ENCODE assay signal across 8 cellular contexts in the genomic region with DNA sequence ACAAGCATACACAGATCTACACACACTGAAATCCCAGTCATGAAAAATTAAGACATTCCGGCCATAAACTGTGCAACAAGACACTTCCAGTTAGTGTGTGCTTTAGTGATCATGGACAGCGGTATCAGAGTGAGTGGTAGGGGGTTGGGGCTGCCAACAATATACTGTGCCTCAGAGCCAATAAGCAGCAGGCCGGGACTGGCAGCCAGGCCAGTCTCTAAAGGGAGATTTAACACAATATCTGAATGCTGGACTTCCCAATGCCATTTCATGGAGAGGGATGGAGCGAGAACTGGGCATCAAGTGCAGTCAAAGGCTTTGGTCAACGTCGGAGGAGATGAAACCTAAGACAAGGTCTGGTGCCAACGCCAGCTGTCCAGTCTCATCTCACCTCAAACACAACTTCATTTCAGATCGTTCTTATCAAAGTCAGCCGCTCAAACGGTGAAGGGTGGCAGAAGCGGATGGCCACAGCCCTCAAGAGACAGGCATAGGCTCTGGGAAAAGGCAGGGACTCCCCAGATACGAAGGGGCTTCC. TPM values are rescaled to one million over a fixed set of nuclear protein-coding genes. Genes with fewer than 3 reads are reported as not detected.
DNase-seq lines count a peak whose midpoint lies in the region; ATAC-seq, FAIRE-seq and TF ChIP-seq lines count a peak whose summit lies in the region.

No MANE protein-coding gene starts in this region.

- peak overlapping the region; percentile 93 to 96 for H3K27ac Mint-ChIP-seq in activated naive CD4-positive, alpha-beta T cell treated with anti-CD3 and anti-CD28 coated beads, Interleukin-2, amount 50 U/mL, for 72 hours

- peak; percentile 53 for DNase-seq in A172 (ENCODE audit: low spot score)
- DNase-seq in GM12865 (ENCODE audit: low read depth) = peak; percentile 53
- DNase-seq in NCI-H82 (lab: John Stamatoyannopoulos, UW) = peak; percentile 80
- DNase-seq in activated naive CD4-positive, alpha-beta T cell treated with anti-CD3 and anti-CD28 coated beads, Interleukin-2, amount 50 U/mL, for 72 hours (ENCODE audit: low spot score in 2 of 2) = peak in 1 of 2 donors; percentile 26
- DNase-seq in glomerular visceral epithelial cell (ENCODE audit: extremely low spot score) = peak; percentile 47
- peak in 4 of 6 donors; percentile 23 to 57 (median 28) for DNase-seq in pancreas
- DNase-seq in activated CD4-positive, CD25-positive, alpha-beta regulatory T cell (lab: John Stamatoyannopoulos, UW) = no peak

- TF ChIP-seq CTCF in GM12865 (IDR thresholded peaks at IDR 0.05; ENCODE audit: insufficient read depth, low read depth, low read length, missing control alignments) = no peak
- TF ChIP-seq CTCF in pancreas (IDR thresholded peaks at IDR 0.05) = no peak

- peak overlapping the region; percentile 87 to 92 (median 92) for H3K27ac ChIP-seq in pancreas

- H3K4me3 ChIP-seq in GM12865 (ENCODE audit: low read depth, low read length) (peak overlapping the region; percentile 96), pancreas (peak overlapping the region; percentile 75 to 79 (median 76))

- no peaks in the 10 kb centered on the region for H3K9me3 Mint-ChIP-seq in activated naive CD4-positive, alpha-beta T cell treated with anti-CD3 and anti-CD28 coated beads, Interleukin-2, amount 50 U/mL, for 72 hours

- no peak for FAIRE-seq in pancreas (lab: Jason Lieb, UNC)

- 3 to 4% methylated on average over 12 of the region's 12 CpGs for WGBS in pancreas, 2 donors

- intact Hi-C loops in pancreas (cut with DNase I) = no loop called here

- H3K36me3 Mint-ChIP-seq in activated naive CD4-positive, alpha-beta T cell treated with anti-CD3 and anti-CD28 coated beads, Interleukin-2, amount 50 U/mL, for 72 hours = peaks cover 9 to 12% of the 10 kb centered on the region in 2 donors

- H3K36me3 ChIP-seq in pancreas = no peaks in the 10 kb centered on the region

- no peaks in the 10 kb centered on the region for H3K27me3 ChIP-seq in pancreas

- no peak for ATAC-seq in activated naive CD4-positive, alpha-beta T cell treated with anti-CD3 and anti-CD28 coated beads, Interleukin-2, amount 50 U/mL, for 72 hours
- ATAC-seq in pancreas (peak in 2 of 4 donors; percentile 4 to 7), GM18502 (IDR thresholded peaks at IDR 0.05; ENCODE audit: poor library complexity, unreplicated experiment) (no peak)

- H3K4me1 ChIP-seq in pancreas = peaks cover 7 to 14% (median 13%) of the 10 kb centered on the region in 3 donors

- H3K9me3 ChIP-seq in pancreas = no peaks in the 10 kb centered on the region

RNA-seq across cellular contexts. Expression of gene USP32, which starts 1.0 kb away (rescaled TPM):
- total RNA-seq in A172 (2014; rRNA removed; shearing (Covaris generic)) = 39.0 and 46.2 TPM in 2 replicates
- total RNA-seq in activated naive CD4-positive, alpha-beta T cell treated with anti-CD3 and anti-CD28 coated beads, Interleukin-2, amount 50 U/mL, for 72 hours = 10 to 100 TPM; 42.6 to 51.5 TPM
- total RNA-seq in pancreas = 10 to 100 TPM; 14.1 to 25.5 (median 16.2) TPM
- 1 to 10 TPM; 7.7 to 9.5 TPM for polyA plus RNA-seq in pancreas

RNA-seq across cellular contexts. Expression of gene CHCT1, which starts 31.3 kb away (rescaled TPM):
- 0.53 TPM in 1 of 2 replicates, not detected in the other for total RNA-seq in A172 (2014; rRNA removed; shearing (Covaris generic))
- total RNA-seq in activated naive CD4-positive, alpha-beta T cell treated with anti-CD3 and anti-CD28 coated beads, Interleukin-2, amount 50 U/mL, for 72 hours = 1 to 10 TPM in 1 of 2 donors, under 1 TPM in 1; 0.41 to 2.7 TPM
- total RNA-seq in pancreas = not detected
- polyA plus RNA-seq in pancreas = under 1 TPM in 1 of 2 donors, not detected in 1; 0.14 TPM

Comparison
In these comparisons a context has a peak if more than half of its experiments do, and no peak if none do; other contexts are left out.
1. DNase-seq: peak in A172 (single experiment), GM12865 (single experiment), NCI-H82 (single experiment), glomerular visceral epithelial cell (single experiment) and pancreas (4 of 6); none in activated CD4-positive, CD25-positive, alpha-beta regulatory T cell (0 of 4).